In the genomic region with DNA sequence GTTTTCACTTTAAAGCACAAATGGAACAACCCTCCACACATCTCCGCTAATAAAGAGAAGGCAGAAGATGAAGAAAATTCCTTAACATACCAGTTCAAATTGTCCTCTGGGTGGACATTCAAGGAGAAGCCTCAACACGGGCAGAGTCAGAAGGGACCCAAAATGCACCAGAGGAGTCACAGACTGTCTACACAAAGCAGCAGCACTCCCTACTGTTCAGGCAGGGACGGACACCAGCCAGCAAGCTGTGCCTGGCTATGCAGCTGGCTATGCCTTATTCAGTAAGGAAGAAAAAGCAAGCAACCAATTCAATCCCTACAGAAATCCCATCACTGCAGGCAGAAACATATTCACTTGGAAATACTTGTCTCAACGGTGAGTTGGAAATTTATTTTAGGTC, we compare ENCODE assay signal across 13 cellular contexts. TPM values are rescaled to one million over a fixed set of nuclear protein-coding genes. Genes with fewer than 3 reads are reported as not detected.
DNase-seq lines count a peak whose midpoint lies in the region; ATAC-seq and TF ChIP-seq lines count a peak whose summit lies in the region.
"Had no signal": no experiment of that assay in that cellular context is flagged by ENCODE, and none has a peak within 500 bp of the region (broad histone marks: within the 10 kb centered on the region; RNA-seq: fewer than 3 reads in every experiment).

No MANE protein-coding gene starts in this region.

- TF ChIP-seq CTCF in MM.1S (IDR thresholded peaks at IDR 0.05; ENCODE audit: low read length): peak; percentile 27
- peak; percentile 20 for TF ChIP-seq CTCF in epithelial cell of esophagus (IDR thresholded peaks at IDR 0.05; ENCODE audit: insufficient read depth, low read depth, low read length, missing control alignments)
- peak in 1 of 4 experiments; percentile 12 for TF ChIP-seq CTCF in sigmoid colon (IDR thresholded peaks at IDR 0.05)

- H3K36me3 Mint-ChIP-seq in CD4-positive, CD25-positive, alpha-beta regulatory T cell: peaks cover 15% of the 10 kb centered on the region

- H3K27me3 Mint-ChIP-seq in CD4-positive, CD25-positive, alpha-beta regulatory T cell: no peaks in the 10 kb centered on the region
- H3K27me3 Mint-ChIP-seq: activated CD4-positive, alpha-beta T cell treated with anti-CD3 and anti-CD28 coated beads for 36 hours had no signal

- H3K4me3 Mint-ChIP-seq in CD4-positive, CD25-positive, alpha-beta regulatory T cell: peak overlapping the region in 1 of 4 donors; percentile 5
- H3K4me3 Mint-ChIP-seq: activated CD4-positive, alpha-beta T cell treated with anti-CD3 and anti-CD28 coated beads for 36 hours; nephron progenitor cell had no signal

- no peak overlapping the region for H3K4me2 ChIP-seq in MM.1S (ENCODE audit: low read depth, low read length)

- no peaks in the 10 kb centered on the region for H3K9me3 ChIP-seq in CD4-positive, CD25-positive, alpha-beta regulatory T cell (ENCODE audit: control insufficient read depth in 2 of 2, low read length in 2 of 2)
- H3K9me3 ChIP-seq in MM.1S (replicated peaks; ENCODE audit: insufficient read depth, low read length) (no peaks in the 10 kb centered on the region), sigmoid colon (no peaks in the 10 kb centered on the region)
- H3K9me3 ChIP-seq: heart left ventricle had no signal

- no peak for DNase-seq in CD4-positive, CD25-positive, alpha-beta regulatory T cell
- DNase-seq in MM.1S: peak; percentile 20
- DNase-seq in epithelial cell of esophagus (ENCODE audit: low read depth): peak; percentile 31
- DNase-seq in middle frontal gyrus (ENCODE audit: extremely low spot score, low spot score): peak; percentile 36
- no peak for DNase-seq in iPS-NIHi7 (ENCODE audit: extremely low spot score)
- no peak for DNase-seq in sigmoid colon
- DNase-seq in cerebellum (ENCODE audit: low spot score): no peak
- DNase-seq: activated CD4-positive, alpha-beta T cell treated with anti-CD3 and anti-CD28 coated beads for 36 hours; heart left ventricle; NCI-H1930; nephron progenitor cell; RPMI8226 had no signal

- H3K27ac Mint-ChIP-seq in CD4-positive, CD25-positive, alpha-beta regulatory T cell: peak overlapping the region in 2 of 3 donors; percentile 57 to 66
- H3K27ac Mint-ChIP-seq: activated CD4-positive, alpha-beta T cell treated with anti-CD3 and anti-CD28 coated beads for 36 hours had no signal

- H3K27me3 ChIP-seq in CD4-positive, CD25-positive, alpha-beta regulatory T cell (ENCODE audit: control insufficient read depth, insufficient read depth, low read length): no peaks in the 10 kb centered on the region
- H3K27me3 ChIP-seq in MM.1S (replicated peaks; ENCODE audit: insufficient read depth, low read length) (no peaks in the 10 kb centered on the region), sigmoid colon (no peaks in the 10 kb centered on the region)
- H3K27me3 ChIP-seq: heart left ventricle had no signal

- no peaks in the 10 kb centered on the region for H3K9me3 Mint-ChIP-seq in CD4-positive, CD25-positive, alpha-beta regulatory T cell
- H3K9me3 Mint-ChIP-seq: nephron progenitor cell had no signal

- H4K20me1 ChIP-seq in MM.1S (ENCODE audit: insufficient read depth, low read length): peaks cover 9% of the 10 kb centered on the region; the same call in 1 of the 2 replicates

- ATAC-seq in CD4-positive, CD25-positive, alpha-beta regulatory T cell (ENCODE audit: low read depth in 2 of 2): no peak
- no peak for ATAC-seq in GM21367 (IDR thresholded peaks at IDR 0.05; ENCODE audit: unreplicated experiment)
- ATAC-seq: activated CD4-positive, alpha-beta T cell treated with anti-CD3 and anti-CD28 coated beads for 36 hours had no signal

- no peak overlapping the region for H3K27ac ChIP-seq in CD4-positive, CD25-positive, alpha-beta regulatory T cell (ENCODE audit: insufficient read depth, low read length, poor library complexity, severe bottlenecking)
- H3K27ac ChIP-seq in MM.1S (ENCODE audit: low read length) (no peak overlapping the region), sigmoid colon (no peak overlapping the region)

- WGBS in sigmoid colon, 2 donors: 74 to 79% methylated on average over 4 of the region's 4 CpGs

- H3K4me3 ChIP-seq in CD4-positive, CD25-positive, alpha-beta regulatory T cell (ENCODE audit: low read depth, low read length): no peak overlapping the region
- H3K4me3 ChIP-seq in MM.1S (ENCODE audit: low read length) (no peak overlapping the region), epithelial cell of esophagus (ENCODE audit: low read length) (no peak overlapping the region), sigmoid colon (no peak overlapping the region)
- H3K4me3 ChIP-seq: heart left ventricle had no signal

- no peak overlapping the region for H3K9ac ChIP-seq in MM.1S (ENCODE audit: low read length)

- no peak for TF ChIP-seq EP300 in sigmoid colon (IDR thresholded peaks at IDR 0.05)

- H2AFZ ChIP-seq in MM.1S (ENCODE audit: low read length): no peak overlapping the region

- H3K9me2 ChIP-seq in MM.1S (replicated peaks; ENCODE audit: insufficient read depth, low read length): no peaks in the 10 kb centered on the region

- peaks cover 17 to 68% (median 52%) of the 10 kb centered on the region in 4 donors for H3K4me1 Mint-ChIP-seq in CD4-positive, CD25-positive, alpha-beta regulatory T cell

- intact Hi-C loops in sigmoid colon (cut with DNase I): no loop called here

- no peak for TF ChIP-seq POLR2A in sigmoid colon (IDR thresholded peaks at IDR 0.05)

- peaks cover 19% of the 10 kb centered on the region for H3K4me1 ChIP-seq in CD4-positive, CD25-positive, alpha-beta regulatory T cell (ENCODE audit: control insufficient read depth, insufficient read depth, low read length, poor library complexity, severe bottlenecking)
- H3K4me1 ChIP-seq in MM.1S (ENCODE audit: low read length) (no peaks in the 10 kb centered on the region), sigmoid colon (peaks cover 0 to 74% (median 66%) of the 10 kb centered on the region in 4 donors)

- H3K36me3 ChIP-seq in CD4-positive, CD25-positive, alpha-beta regulatory T cell (ENCODE audit: control insufficient read depth, insufficient read depth, low read length): peaks cover 8% of the 10 kb centered on the region
- H3K36me3 ChIP-seq in MM.1S (replicated peaks; ENCODE audit: insufficient read depth, low read length) (no peaks in the 10 kb centered on the region), sigmoid colon (no peaks in the 10 kb centered on the region)

- no peaks in the 10 kb centered on the region for H3F3A ChIP-seq in MM.1S (ENCODE audit: insufficient read depth, low read length)

- H3K79me2 ChIP-seq in MM.1S (ENCODE audit: low read length): peaks cover 98% of the 10 kb centered on the region

RNA-seq across cellular contexts. Expression of a gene that starts 8.1 kb away (rescaled TPM):
- total RNA-seq in CD4-positive, CD25-positive, alpha-beta regulatory T cell: 149 TPM
- 10 to 100 TPM; 53.3 to 80.7 (median 67.2) TPM for polyA plus RNA-seq in CD4-positive, CD25-positive, alpha-beta regulatory T cell
- total RNA-seq in sigmoid colon: 10 to 100 TPM; 46.7 to 57.1 (median 49.6) TPM
- polyA plus RNA-seq in sigmoid colon: 10 to 100 TPM; 90.1 to 91.6 (median 90.1) TPM
- total RNA-seq in cerebellum: 76.5 TPM

RNA-seq across cellular contexts. Expression of a gene that starts 10.7 kb away (rescaled TPM):
- 14.6 TPM for total RNA-seq in CD4-positive, CD25-positive, alpha-beta regulatory T cell
- 10 to 100 TPM; 21.8 to 25.8 (median 23.0) TPM for polyA plus RNA-seq in CD4-positive, CD25-positive, alpha-beta regulatory T cell
- total RNA-seq in sigmoid colon (10 to 100 TPM; 28.5 to 35.4 (median 30.8) TPM), cerebellum (30.5 TPM)
- 10 to 100 TPM; 32.6 to 34.8 (median 34.2) TPM for polyA plus RNA-seq in sigmoid colon

RNA-seq across cellular contexts. Expression of a gene that starts 41.2 kb away (rescaled TPM):
- total RNA-seq in CD4-positive, CD25-positive, alpha-beta regulatory T cell: 0.27 TPM
- polyA plus RNA-seq in CD4-positive, CD25-positive, alpha-beta regulatory T cell: under 1 TPM; 0.09 to 0.46 (median 0.38) TPM
- under 1 TPM; 0.27 to 0.71 (median 0.39) TPM for total RNA-seq in sigmoid colon
- polyA plus RNA-seq in sigmoid colon: under 1 TPM; 0.23 to 0.66 (median 0.60) TPM
- total RNA-seq in cerebellum: 5.9 TPM

RNA-seq across cellular contexts. Expression of a gene that starts 42.6 kb away (rescaled TPM):
- total RNA-seq in CD4-positive, CD25-positive, alpha-beta regulatory T cell: 27.7 TPM
- polyA plus RNA-seq in CD4-positive, CD25-positive, alpha-beta regulatory T cell: 10 to 100 TPM; 26.9 to 44.3 (median 34.1) TPM
- 10 to 100 TPM; 52.0 to 71.3 (median 65.2) TPM for total RNA-seq in sigmoid colon
- 10 to 100 TPM; 24.0 to 48.0 (median 25.2) TPM for polyA plus RNA-seq in sigmoid colon
- total RNA-seq in cerebellum: 27.5 TPM

Comparison
In these comparisons a context has a peak if more than half of its experiments do, and no peak if none do; other contexts are left out.
1. DNase-seq: peak in MM.1S (single experiment), epithelial cell of esophagus (single experiment) and middle frontal gyrus (single experiment); none in CD4-positive, CD25-positive, alpha-beta regulatory T cell (0 of 3), iPS-NIHi7 (single experiment), sigmoid colon (single experiment) and cerebellum (single experiment).